In the genomic region with DNA sequence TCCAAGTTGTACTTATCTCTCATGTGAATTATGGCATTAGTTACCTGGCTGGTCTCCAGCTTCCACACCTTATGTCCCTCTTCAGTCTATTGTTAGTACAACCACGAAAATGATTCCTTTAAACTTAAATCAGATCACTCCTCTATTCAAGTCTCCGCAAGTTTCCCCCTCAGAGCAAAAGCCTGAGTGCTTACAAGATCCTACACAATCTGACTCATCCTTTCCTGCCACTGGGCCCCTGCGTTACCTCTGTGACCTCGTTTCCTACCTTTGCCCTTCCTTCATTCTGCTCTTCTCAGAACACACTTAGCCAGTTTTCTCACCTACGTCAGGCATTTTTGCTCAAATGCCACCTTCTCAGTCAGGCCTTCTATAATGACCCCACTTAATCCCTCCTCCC, we compare ENCODE assay signal across 11 cellular contexts. TPM values are rescaled to one million over a fixed set of nuclear protein-coding genes. Genes with fewer than 3 reads are reported as not detected.
DNase-seq lines count a peak whose midpoint lies in the region; ATAC-seq lines count a peak whose summit lies in the region.
"Had no signal": no experiment of that assay in that cellular context is flagged by ENCODE, and none has a peak within 500 bp of the region (broad histone marks: within the 10 kb centered on the region; RNA-seq: fewer than 3 reads in every experiment).

No MANE protein-coding gene starts in this region.

- ATAC-seq in HG02884 (IDR thresholded peaks at IDR 0.05; ENCODE audit: unreplicated experiment) = no peak
- ATAC-seq: gastroesophageal sphincter had no signal

- H3K36me3 ChIP-seq in effector memory CD4-positive, alpha-beta T cell (ENCODE audit: control insufficient read depth, insufficient read depth, low read length) = no peaks in the 10 kb centered on the region
- H3K36me3 ChIP-seq: gastroesophageal sphincter had no signal

- H3K4me1 ChIP-seq in effector memory CD4-positive, alpha-beta T cell (ENCODE audit: control insufficient read depth, insufficient read depth, low read length, poor library complexity, severe bottlenecking) = no peaks in the 10 kb centered on the region
- H3K4me1 ChIP-seq: gastroesophageal sphincter had no signal

- H3K9me3 ChIP-seq in effector memory CD4-positive, alpha-beta T cell (ENCODE audit: control insufficient read depth, low read length) = no peaks in the 10 kb centered on the region
- H3K9me3 ChIP-seq: gastroesophageal sphincter had no signal

- no peak overlapping the region for H3K4me3 ChIP-seq in effector memory CD4-positive, alpha-beta T cell (ENCODE audit: insufficient read depth, low read depth, low read length, poor library complexity, severe bottlenecking)
- H3K4me3 ChIP-seq: gastroesophageal sphincter, GM23248 had no signal

- no peaks in the 10 kb centered on the region for H3K27me3 ChIP-seq in effector memory CD4-positive, alpha-beta T cell (replicated peaks; ENCODE audit: control insufficient read depth, insufficient read depth, low read length, poor library complexity, severe bottlenecking)
- H3K27me3 ChIP-seq: gastroesophageal sphincter had no signal

- H3K27ac ChIP-seq in effector memory CD4-positive, alpha-beta T cell (ENCODE audit: insufficient read depth, low read length, poor library complexity, severe bottlenecking) = no peak overlapping the region
- H3K27ac ChIP-seq: gastroesophageal sphincter, GM23248 had no signal

- intact Hi-C loops in posterior cingulate gyrus (cut with DNase I) (no loop called here), cardiac septum (cut with DNase I) (no loop called here)

- DNase-seq in HT1080 (ENCODE audit: low read depth) (peak; percentile 40), posterior cingulate gyrus (no peak), GDM1 (lab: John Stamatoyannopoulos, UW) (no peak), cardiac septum (ENCODE audit: low spot score) (no peak)
- peak; percentile 33 to 46 for DNase-seq in activated CD4-positive, alpha-beta T cell treated with anti-CD3 and anti-CD28 coated beads, Interleukin-2, amount 50 U/mL, for 48 hours
- peak in 2 of 3 donors; percentile 5 to 12 for DNase-seq in effector memory CD4-positive, alpha-beta T cell
- DNase-seq in stimulated activated CD4-positive, alpha-beta T cell treated with anti-CD3 and anti-CD28 coated beads, Interleukin-4, amount 100 ng/mL, for 4 hours = peak; percentile 2 to 52
- DNase-seq: GM23248, NCI-H1092 treated with DMSO at 0.1 percent for 48 hours had no signal

RNA-seq across cellular contexts. Expression of a gene that starts 45.1 kb away (rescaled TPM):
- total RNA-seq in HT1080 (2014; rRNA removed; shearing (Covaris generic)) = 13.2 and 13.3 TPM in 2 replicates
- 13.7 and 18.0 TPM in 2 replicates for polyA plus RNA-seq in HT1080 (2015; cell fraction: cytosol; rRNA removed)
- polyA plus RNA-seq in HT1080 (2015; cell fraction: nucleus; rRNA removed) = 13.0 and 14.1 TPM in 2 replicates
- total RNA-seq in cardiac septum = 4.7 TPM

Comparison
In these comparisons a context has a peak if more than half of its experiments do, and no peak if none do; other contexts are left out.
1. DNase-seq: peak in HT1080 (single experiment), activated CD4-positive, alpha-beta T cell treated with anti-CD3 and anti-CD28 coated beads, Interleukin-2, amount 50 U/mL, for 48 hours (2 of 2), effector memory CD4-positive, alpha-beta T cell (2 of 3) and stimulated activated CD4-positive, alpha-beta T cell treated with anti-CD3 and anti-CD28 coated beads, Interleukin-4, amount 100 ng/mL, for 4 hours (2 of 2); none in posterior cingulate gyrus (0 of 10), GDM1 (single experiment) and cardiac septum (single experiment).